Comparison of ENCODE assay signal across 1 cellular context in the genomic region with DNA sequence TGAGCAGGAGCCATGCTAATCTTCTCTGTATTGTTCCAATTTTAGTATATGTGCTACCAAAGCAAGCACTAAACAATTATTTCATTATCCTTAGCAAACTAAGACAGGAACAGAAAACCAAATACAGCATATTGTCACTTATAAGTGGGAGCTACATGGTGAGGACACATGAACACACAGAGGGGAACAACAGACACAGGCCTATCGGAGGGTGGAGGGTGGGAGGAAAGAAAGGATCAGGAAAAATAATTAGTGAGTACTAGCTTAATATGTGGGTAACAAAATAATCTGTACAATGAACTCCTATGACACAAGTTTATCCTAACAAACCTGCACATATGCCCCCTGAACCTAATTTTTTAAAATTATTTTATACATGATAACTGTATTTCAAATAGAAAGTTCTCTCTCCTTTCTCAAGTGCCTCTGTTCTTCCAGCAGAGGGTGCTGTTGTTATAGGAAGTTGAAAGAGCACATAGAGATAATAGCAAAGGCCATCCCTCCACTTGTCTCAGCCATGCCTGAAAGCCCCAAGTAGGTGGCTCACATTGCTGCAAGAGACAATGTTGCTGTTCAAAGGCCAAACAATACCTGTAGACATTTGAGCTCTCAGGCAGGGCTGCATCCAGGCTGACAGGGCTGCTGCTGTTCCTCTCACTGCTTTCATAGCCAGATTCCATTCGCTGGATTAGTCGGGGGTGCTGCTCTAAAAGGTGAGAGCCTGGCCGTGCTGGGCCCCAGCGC.
TF ChIP-seq lines count a peak whose summit lies in the region.

No MANE protein-coding gene starts in this region.

TF ChIP-seq in WTC11, 78 proteins besides CTCF, POLR2A, EP300 and RAD21 (continued from another document):
- TF ChIP-seq E2F1 (CRISPR knock-in tag; IDR thresholded peaks at IDR 0.05): no peak
- no peak for TF ChIP-seq ZNF121 (CRISPR knock-in tag; IDR thresholded peaks at IDR 0.05)
- TF ChIP-seq, protein P1, sequence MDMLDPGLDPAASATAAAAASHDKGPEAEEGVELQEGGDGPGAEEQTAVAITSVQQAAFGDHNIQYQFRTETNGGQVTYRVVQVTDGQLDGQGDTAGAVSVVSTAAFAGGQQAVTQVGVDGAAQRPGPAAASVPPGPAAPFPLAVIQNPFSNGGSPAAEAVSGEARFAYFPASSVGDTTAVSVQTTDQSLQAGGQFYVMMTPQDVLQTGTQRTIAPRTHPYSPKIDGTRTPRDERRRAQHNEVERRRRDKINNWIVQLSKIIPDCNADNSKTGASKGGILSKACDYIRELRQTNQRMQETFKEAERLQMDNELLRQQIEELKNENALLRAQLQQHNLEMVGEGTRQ (CRISPR knock-in tag; IDR thresholded peaks at IDR 0.05): no peak
- no peak for TF ChIP-seq ERG (CRISPR knock-in tag; IDR thresholded peaks at IDR 0.05)
TF ChIP-seq in WTC11: peak in this region for 0.
